ENCODE assay signal across 8 cellular contexts in genomic region chr22:49825944-49826602, GRCh38. TPM values are rescaled to one million over a fixed set of nuclear protein-coding genes. Genes with fewer than 3 reads are reported as not detected.
DNase-seq lines count a peak whose midpoint lies in the region; ATAC-seq, FAIRE-seq and TF ChIP-seq lines count a peak whose summit lies in the region.

No MANE protein-coding gene starts in this region.

- no peaks in the 10 kb centered on the region for H3K27me3 ChIP-seq in CD4-positive, CD25-positive, alpha-beta regulatory T cell (ENCODE audit: control insufficient read depth, insufficient read depth, low read length)
- no peaks in the 10 kb centered on the region for H3K27me3 ChIP-seq in Panc1 (ENCODE audit: control insufficient read depth, insufficient read depth, low read length)
- H3K27me3 ChIP-seq in iPS-15b (ENCODE audit: control insufficient read depth, insufficient read depth, low read length), result no peaks in the 10 kb centered on the region

- H3K36me3 ChIP-seq in CD4-positive, CD25-positive, alpha-beta regulatory T cell (ENCODE audit: control insufficient read depth, insufficient read depth, low read length), result peaks cover 27% of the 10 kb centered on the region
- H3K36me3 ChIP-seq in Panc1 (ENCODE audit: control insufficient read depth, insufficient read depth, low read length) (peaks cover 3% of the 10 kb centered on the region; the same call in 1 of the 2 replicates), iPS-15b (ENCODE audit: control insufficient read depth, insufficient read depth, low read length) (peaks cover 29% of the 10 kb centered on the region)

- no peak for TF ChIP-seq CTCF in Panc1 (IDR thresholded peaks at IDR 0.05)

- intact Hi-C loops in Panc1 (cut with micrococcal nuclease; ENCODE audit: unreplicated experiment), result no loop called here

- H3K36me3 Mint-ChIP-seq in CD4-positive, CD25-positive, alpha-beta regulatory T cell, result peaks cover 18% of the 10 kb centered on the region

- DNase-seq in CD4-positive, CD25-positive, alpha-beta regulatory T cell, result peak; percentile 38 to 70 (median 59)
- DNase-seq in Panc1 (ENCODE audit: low read depth, low spot score) (no peak), H54 (ENCODE audit: insufficient read length, low spot score) (no peak), LoVo (ENCODE audit: low spot score) (no peak)
- peak in 3 of 4 experiments; percentile 33 to 53 (median 41) for DNase-seq in activated naive CD4-positive, alpha-beta T cell (lab: John Stamatoyannopoulos, UW)
- DNase-seq in stimulated activated CD4-positive, alpha-beta T cell treated with anti-CD3 and anti-CD28 coated beads, Interleukin-1b, Interleukin-23, amount 100 ng/mL, for 4 hours (ENCODE audit: low read depth in 2 of 2), result peak; percentile 40 to 51

- H3K9ac ChIP-seq in iPS-15b (ENCODE audit: low read depth, low read length), result peak overlapping the region; percentile 54

- peaks cover 15 to 69% (median 37%) of the 10 kb centered on the region in 4 donors for H3K4me1 Mint-ChIP-seq in CD4-positive, CD25-positive, alpha-beta regulatory T cell

- in situ Hi-C loops in Panc1 (cut with HindIII; ENCODE audit: low pct_unique_long_range_greater_than_20kb, low sequenced_read_pairs), result no loop called here

- no TSS peak for BruUV-seq in Panc1 (replicated peaks; lab: Mats Ljungman, UMichigan)

- H3K4me3 ChIP-seq in CD4-positive, CD25-positive, alpha-beta regulatory T cell (ENCODE audit: low read depth, low read length), result peak overlapping the region; percentile 76
- H3K4me3 ChIP-seq in Panc1 (ENCODE audit: low read depth in 2 of 2, low read length in 2 of 2) (peak overlapping the region; percentile 64 to 66), iPS-15b (ENCODE audit: low read depth, low read length) (peak overlapping the region; percentile 58)

- peak overlapping the region; percentile 67 for H3K27ac ChIP-seq in CD4-positive, CD25-positive, alpha-beta regulatory T cell (ENCODE audit: insufficient read depth, low read length, poor library complexity, severe bottlenecking)
- peak overlapping the region; percentile 69 for H3K27ac ChIP-seq in Panc1 (ENCODE audit: low read length)

- peak; percentile 63 to 66 for ATAC-seq in CD4-positive, CD25-positive, alpha-beta regulatory T cell (ENCODE audit: low read depth in 2 of 2)
- ATAC-seq in Panc1 (peak; percentile 33; the same call in 1 of the 2 replicates), HG03571 (IDR thresholded peaks at IDR 0.05; ENCODE audit: unreplicated experiment) (no peak)

- CTCF ChIA-PET in Panc1 (lab: Charles Lee), result no interaction called here

- H3K27ac Mint-ChIP-seq in CD4-positive, CD25-positive, alpha-beta regulatory T cell, result peak overlapping the region; percentile 6 to 93 (median 93)

- no peak for FAIRE-seq in H54 (lab: Jason Lieb, UNC)

- POLR2A ChIA-PET in Panc1 (lab: Charles Lee), result interaction anchor here (0.6 to 0.7 kb wide), 2 partner anchors 15 to 204 kb away, joined by 3 to 6 read pairs; no protein-coding TSS in a partner anchor

- H3K27me3 Mint-ChIP-seq in CD4-positive, CD25-positive, alpha-beta regulatory T cell, result peaks cover 4% of the 10 kb centered on the region

- peaks cover 64% of the 10 kb centered on the region for H3K4me1 ChIP-seq in CD4-positive, CD25-positive, alpha-beta regulatory T cell (ENCODE audit: control insufficient read depth, insufficient read depth, low read length, poor library complexity, severe bottlenecking)
- H3K4me1 ChIP-seq in Panc1 (ENCODE audit: control insufficient read depth, insufficient read depth, low read length), result peaks cover 6% of the 10 kb centered on the region; the same call in 1 of the 2 replicates
- H3K4me1 ChIP-seq in iPS-15b (ENCODE audit: control insufficient read depth, insufficient read depth, low read length), result no peaks in the 10 kb centered on the region

- no peaks in the 10 kb centered on the region for H3K9me3 Mint-ChIP-seq in CD4-positive, CD25-positive, alpha-beta regulatory T cell

- H3K9me3 ChIP-seq in CD4-positive, CD25-positive, alpha-beta regulatory T cell (ENCODE audit: control insufficient read depth in 2 of 2, low read length in 2 of 2), result no peaks in the 10 kb centered on the region
- H3K9me3 ChIP-seq in Panc1 (ENCODE audit: control insufficient read depth, insufficient read depth, low read depth, low read length), result no peaks in the 10 kb centered on the region
- no peaks in the 10 kb centered on the region for H3K9me3 ChIP-seq in iPS-15b (ENCODE audit: control insufficient read depth, insufficient read depth, low read length)

- TF ChIP-seq POLR2A in H54 (IDR thresholded peaks at IDR 0.05; ENCODE audit: low read depth, low read length), result no peak

- H3K4me3 Mint-ChIP-seq in CD4-positive, CD25-positive, alpha-beta regulatory T cell, result peak overlapping the region; percentile 93 to 98 (median 94)

RNA-seq across cellular contexts. Expression of gene BRD1, which starts 1.6 kb away (rescaled TPM):
- 133 TPM for total RNA-seq in CD4-positive, CD25-positive, alpha-beta regulatory T cell
- polyA plus RNA-seq in CD4-positive, CD25-positive, alpha-beta regulatory T cell, result 1 to 10 TPM; 2.0 to 2.4 (median 2.2) TPM
- total RNA-seq in Panc1 (2021; ENCODE audit: unreplicated experiment), result 24.0 TPM
- polyA plus RNA-seq in Panc1 (2012; ENCODE audit: insufficient read length), result 22.1 TPM

RNA-seq across cellular contexts. Expression of gene ZBED4, which starts 27.6 kb away (rescaled TPM):
- 17.1 TPM for total RNA-seq in CD4-positive, CD25-positive, alpha-beta regulatory T cell
- polyA plus RNA-seq in CD4-positive, CD25-positive, alpha-beta regulatory T cell, result 1 to 10 TPM; 6.1 to 7.4 (median 6.9) TPM
- 17.3 TPM for total RNA-seq in Panc1 (2021; ENCODE audit: unreplicated experiment)
- 11.6 TPM for polyA plus RNA-seq in Panc1 (2012; ENCODE audit: insufficient read length)

Comparison
In these comparisons a context has a peak if more than half of its experiments do, and no peak if none do; other contexts are left out.
1. DNase-seq: peak in CD4-positive, CD25-positive, alpha-beta regulatory T cell (3 of 3), activated naive CD4-positive, alpha-beta T cell (3 of 4) and stimulated activated CD4-positive, alpha-beta T cell treated with anti-CD3 and anti-CD28 coated beads, Interleukin-1b, Interleukin-23, amount 100 ng/mL, for 4 hours (2 of 2); none in Panc1 (single experiment), H54 (single experiment) and LoVo (single experiment).
2. Peak in every context shown above with its lines, with median percentiles within 50 percentile points of each other: H3K4me3 ChIP-seq.